In genomic region chr21:25639167-25639921, GRCh38 we compare ENCODE assay signal across 8 cellular contexts. TPM values are rescaled to one million over a fixed set of nuclear protein-coding genes. Genes with fewer than 3 reads are reported as not detected.
DNase-seq lines count a peak whose midpoint lies in the region; ATAC-seq and TF ChIP-seq lines count a peak whose summit lies in the region.

Gene JAM2 (plus strand): TSS chr21:25639258. CDS start chr21:25639822, 564 bp downstream.

- no peaks in the 10 kb centered on the region for H3K9me3 Mint-ChIP-seq in T-cell

- no peaks in the 10 kb centered on the region for H3K9me3 ChIP-seq in iPS-18a (ENCODE audit: control insufficient read depth, low read depth, low read length)

- CTCF ChIA-PET in T-cell (lab: Charles Lee) = interaction anchor here (0.6 to 2.0 kb wide), 2 partner anchors 31 to 1267 kb away, joined by 3 to 7 read pairs; no protein-coding TSS in a partner anchor

- POLR2A ChIA-PET in T-cell (lab: Charles Lee) = no interaction called here

- H3K4me3 ChIP-seq in astrocyte of the spinal cord (ENCODE audit: low read depth, low read length) (peak within 1 kb of the TSS; percentile 67), iPS-18a (ENCODE audit: low read length) (peak within 1 kb of the TSS; percentile 71), skin epidermis (peak within 1 kb of the TSS; percentile 39 to 62 (median 48))

- DNase-seq in Ammon's horn (ENCODE audit: low spot score) (peak; percentile 60), GM19238 (ENCODE audit: insufficient read length, low spot score) (peak; percentile 45), T-cell (peak; percentile 0 to 52 (median 30)), astrocyte of the spinal cord (ENCODE audit: low read depth, low spot score) (peak; percentile 36), middle frontal gyrus (ENCODE audit: extremely low spot score, low spot score) (no peak)

- peak; percentile 43 for TF ChIP-seq CTCF in astrocyte of the spinal cord (IDR thresholded peaks at IDR 0.05; ENCODE audit: low read depth, low read length)

- H3K4me3 Mint-ChIP-seq in T-cell = peak within 1 kb of the TSS; percentile 71 to 87 (median 71)

- H3K27ac ChIP-seq in iPS-18a (ENCODE audit: low read length) (no peak within 1 kb of the TSS), skin epidermis (peak within 1 kb of the TSS in 20 of 21 experiments; percentile 48 to 88 (median 75))

- H3K4me1 Mint-ChIP-seq in T-cell = peaks cover 19% of the 10 kb centered on the region in 3 donors

- no peaks in the 10 kb centered on the region for H3K36me3 Mint-ChIP-seq in T-cell

- H3K4me1 ChIP-seq in iPS-18a (ENCODE audit: control insufficient read depth, low read depth, low read length) = peaks cover 11% of the 10 kb centered on the region

- peaks cover 33% of the 10 kb centered on the region for H3K27me3 ChIP-seq in iPS-18a (ENCODE audit: control insufficient read depth, insufficient read depth, low read length)

- peaks cover 38 to 43% of the 10 kb centered on the region in 2 donors for H3K27me3 Mint-ChIP-seq in T-cell

- no peaks in the 10 kb centered on the region for H3K36me3 ChIP-seq in iPS-18a (ENCODE audit: control insufficient read depth, low read depth, low read length)

- in situ Hi-C loops in astrocyte of the spinal cord (cut with HindIII; ENCODE audit: low sequenced_read_pairs) = no loop called here

- peak within 1 kb of the TSS; percentile 67 for H3K9ac ChIP-seq in iPS-18a (ENCODE audit: low read length)

- no peak within 1 kb of the TSS for H3K27ac Mint-ChIP-seq in T-cell

- peak; percentile 63 for ATAC-seq in HG03342 (IDR thresholded peaks at IDR 0.05; ENCODE audit: unreplicated experiment)
- peak; percentile 87 to 90 (median 88) for ATAC-seq in T-cell (replicated peaks in 1 of 4)

RNA-seq across cellular contexts. Expression of gene JAM2, which starts in this region (rescaled TPM):
- under 1 TPM in 2 of 5 donors, not detected in 3; 0.43 to 0.99 TPM for total RNA-seq in T-cell

Comparison
In these comparisons a context has a peak if more than half of its experiments do, and no peak if none do; other contexts are left out.
1. Peak in DNase-seq and ATAC-seq in T-cell; RNA of the gene not detected or under 1 TPM.